ENCODE assay signal across 8 cellular contexts in the genomic region with DNA sequence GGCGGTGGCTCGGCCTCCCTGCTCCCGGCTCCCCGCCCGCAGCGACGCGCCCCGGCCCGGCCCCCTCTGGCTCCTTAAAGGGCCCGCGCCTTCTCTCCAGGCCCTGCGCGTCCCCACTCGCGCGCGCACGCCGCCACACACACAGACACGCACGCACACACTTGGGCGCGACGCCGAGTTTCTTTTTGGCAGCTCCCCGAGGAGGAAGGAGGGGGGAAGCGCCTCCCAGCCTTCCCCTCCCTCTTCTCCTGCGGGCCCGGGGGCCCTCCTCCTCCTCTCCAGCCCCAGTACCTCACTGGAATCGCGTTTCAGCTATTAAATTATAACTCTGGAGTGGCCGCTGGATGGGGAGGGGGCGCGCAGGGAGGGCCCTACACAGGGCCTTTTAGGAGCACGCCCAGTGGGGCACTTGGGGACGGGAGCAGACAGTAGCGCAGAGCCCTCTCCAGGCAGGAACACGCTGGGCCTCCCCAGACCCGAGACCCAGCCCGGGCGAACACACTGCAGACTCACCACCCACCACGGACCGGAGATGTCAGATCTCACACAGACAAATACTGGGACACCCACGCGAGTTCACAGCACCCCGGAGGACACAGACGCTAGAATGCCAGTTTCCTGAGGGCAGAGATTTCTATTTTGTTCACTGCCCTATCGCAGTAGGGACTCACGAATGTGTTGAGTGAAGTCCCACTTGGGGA. TPM values are rescaled to one million over a fixed set of nuclear protein-coding genes. Genes with fewer than 3 reads are reported as not detected.
DNase-seq lines count a peak whose midpoint lies in the region; ATAC-seq and TF ChIP-seq lines count a peak whose summit lies in the region.

No MANE protein-coding gene starts in this region.

- DNase-seq in BJ (ENCODE audit: low read depth), result peak; percentile 67
- DNase-seq in NCI-H82 treated with DMSO at 0.1 percent for 48 hours (lab: John Stamatoyannopoulos, UW; ENCODE audit: unreplicated experiment), result peak; percentile 89
- DNase-seq in activated CD8-positive, alpha-beta memory T cell treated with anti-CD3 and anti-CD28 coated beads for 1 hour (ENCODE audit: extremely low read depth in 1 of 2, low read depth in 1 of 2), result peak; percentile 48 to 67
- DNase-seq in effector CD8-positive, alpha-beta T cell (lab: John Stamatoyannopoulos, UW), result peak; percentile 63
- peak; percentile 93 for DNase-seq in medulla oblongata (ENCODE audit: extremely low spot score)
- peak; percentile 48 to 81 (median 59) for DNase-seq in stimulated activated CD4-positive, alpha-beta T cell treated with anti-CD3 and anti-CD28 coated beads, TNF-alpha, amount 100 ng/mL, for 48 hours (ENCODE audit: low read depth in 3 of 3)

- TF ChIP-seq CTCF in BJ (IDR thresholded peaks at IDR 0.05; ENCODE audit: insufficient read depth, low read depth, low read length), result no peak

- H3K27me3 ChIP-seq in BJ (ENCODE audit: control insufficient read depth, insufficient read depth, low read length), result no peaks in the 10 kb centered on the region; the same call in 1 of the 2 replicates

- H3K36me3 ChIP-seq in BJ (ENCODE audit: control insufficient read depth, insufficient read depth, low read length), result no peaks in the 10 kb centered on the region

- peak overlapping the region; percentile 21 for H3K4me3 ChIP-seq in BJ (ENCODE audit: low read depth, low read length)

- ATAC-seq in GM19351 (IDR thresholded peaks at IDR 0.05; ENCODE audit: unreplicated experiment) (peak; percentile 54), HG03565 (IDR thresholded peaks at IDR 0.05; ENCODE audit: unreplicated experiment) (peak; percentile 27)

- CTCF ChIA-PET in BJ (lab: Yijun Ruan, JAX), result interaction anchor here (0.6 to 1.8 kb wide), 9 partner anchors 44 to 204 kb away, joined by 3 to 8 read pairs (median 4); no protein-coding TSS in a partner anchor

- POLR2A ChIA-PET in BJ (lab: Charles Lee), result interaction anchor here (0.5 to 0.7 kb wide), 2 partner anchors 142 to 178 kb away, joined by 3 to 7 read pairs; no protein-coding TSS in a partner anchor

RNA-seq across cellular contexts. Expression of a gene that starts 0.4 kb away (rescaled TPM):
- polyA plus RNA-seq in BJ (2011; rRNA removed), result 7.5 and 8.3 TPM in 2 replicates
- polyA minus RNA-seq in BJ (2011; rRNA and poly(A)+ RNA removed), result 24.9 and 29.3 TPM in 2 replicates

Comparison
In these comparisons a context has a peak if more than half of its experiments do, and no peak if none do; other contexts are left out.
1. Peak in every context shown above with its lines: DNase-seq, ATAC-seq and H3K4me3 ChIP-seq.